In the genomic region with DNA sequence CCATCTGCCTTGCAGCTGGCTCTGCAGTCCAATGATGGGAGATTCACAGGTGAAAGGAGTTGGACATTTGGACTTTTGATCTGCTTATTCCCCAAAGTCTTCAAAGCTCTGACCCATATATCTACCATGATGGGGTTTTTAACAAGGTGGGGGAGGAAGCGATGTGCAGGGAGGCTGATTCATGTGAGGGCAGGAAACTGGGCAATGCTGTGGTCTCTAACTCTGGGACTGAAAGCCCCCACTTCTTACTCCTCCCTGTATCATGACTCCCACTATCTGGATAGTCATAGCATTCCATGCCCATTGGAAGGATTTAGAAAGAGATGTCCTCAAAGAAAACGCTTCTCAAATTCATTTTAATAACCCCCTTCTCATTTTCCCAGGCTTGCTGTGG, we compare ENCODE assay signal across 19 cellular contexts. TPM values are rescaled to one million over a fixed set of nuclear protein-coding genes. Genes with fewer than 3 reads are reported as not detected.
A peak's percentile ranks its signal among the peaks of the same experiment; 100 is the strongest.
DNase-seq lines count a peak whose midpoint lies in the region; FAIRE-seq and TF ChIP-seq lines count a peak whose summit lies in the region.
"Had no signal": no experiment of that assay in that cellular context is flagged by ENCODE, and none has a peak within 500 bp of the region (broad histone marks: within the 10 kb centered on the region; RNA-seq: fewer than 3 reads in every experiment).

No MANE protein-coding gene starts in this region.

- H2BK20ac ChIP-seq in H1 (ENCODE audit: low read length): no peak overlapping the region

- no peak overlapping the region for H2BK15ac ChIP-seq in H1 (ENCODE audit: low read length)

- H3K4ac ChIP-seq in H1 (replicated peaks; ENCODE audit: insufficient read length, low read depth, low read length): no peak overlapping the region

- TF ChIP-seq EP300 in H1 (IDR thresholded peaks at IDR 0.05; ENCODE audit: borderline replicate concordance in 1 of 2, low read depth in 2 of 2, low read length in 2 of 2): no peak

- H2AK5ac ChIP-seq in H1 (ENCODE audit: low read depth, low read length): no peak overlapping the region

- H3K79me1 ChIP-seq in H1 (ENCODE audit: low read depth, low read length): no peaks in the 10 kb centered on the region

- no peaks in the 10 kb centered on the region; the same call in 1 of the 2 replicates for H3K23me2 ChIP-seq in H1 (ENCODE audit: low read depth, low read length)

- TF ChIP-seq CTCF in cardiac muscle cell (IDR thresholded peaks at IDR 0.05; ENCODE audit: low read depth, low read length) (no peak), right atrium auricular region (IDR thresholded peaks at IDR 0.05) (no peak), MM.1S (IDR thresholded peaks at IDR 0.05; ENCODE audit: low read length) (no peak), H1 (IDR thresholded peaks at IDR 0.05; ENCODE audit: control extremely low read depth in 1 of 3, insufficient read depth in 1 of 3, low read depth in 1 of 3, low read length in 3 of 3) (no peak), prostate gland (IDR thresholded peaks at IDR 0.05) (no peak)

- no peak overlapping the region for H3K9ac ChIP-seq in MM.1S (ENCODE audit: low read length)
- H3K9ac ChIP-seq in H1 (replicated peaks in 1 of 4; ENCODE audit: extremely low read depth in 1 of 4, low read depth in 3 of 4, low read length in 3 of 4): no peak overlapping the region
- H3K9ac ChIP-seq: GM23248 had no signal

- TF ChIP-seq RAD21 in H1 (IDR thresholded peaks at IDR 0.05 in 1 of 2, conservative IDR thresholded peaks at IDR 0.05 in 1 of 2; ENCODE audit: low read depth in 2 of 2, low read length in 2 of 2): no peak

- CTCF ChIA-PET in H1 (lab: Charles Lee; ENCODE audit: partially characterized antibody): interaction anchor here (1.0 to 2.2 kb wide), 6 partner anchors 8 to 179 kb away, joined by 3 to 8 read pairs (median 5); no protein-coding TSS in a partner anchor

- H3K9me3 ChIP-seq in cardiac muscle cell (ENCODE audit: low read depth) (no peaks in the 10 kb centered on the region), right atrium auricular region (no peaks in the 10 kb centered on the region), MM.1S (replicated peaks; ENCODE audit: insufficient read depth, low read length) (no peaks in the 10 kb centered on the region), H1 (ENCODE audit: insufficient read depth in 2 of 2, low read depth in 1 of 2, low read length in 1 of 2) (no peaks in the 10 kb centered on the region), HAP-1 (no peaks in the 10 kb centered on the region), prostate gland (no peaks in the 10 kb centered on the region)
- no peaks in the 10 kb centered on the region for H3K9me3 ChIP-seq in effector memory CD4-positive, alpha-beta T cell (ENCODE audit: control insufficient read depth, low read length)
- H3K9me3 ChIP-seq: A549, SJSA1 had no signal

- no peaks in the 10 kb centered on the region for H4K20me1 ChIP-seq in MM.1S (ENCODE audit: insufficient read depth, low read length)
- no peaks in the 10 kb centered on the region for H4K20me1 ChIP-seq in H1 (replicated peaks in 1 of 2; ENCODE audit: control insufficient read depth in 1 of 2, insufficient read depth in 2 of 2, low read length in 2 of 2)

- peak overlapping the region; percentile 11; the same call in 1 of the 2 replicates for H2BK12ac ChIP-seq in H1 (ENCODE audit: low read depth, low read length)

- H2BK120ac ChIP-seq in H1 (replicated peaks; ENCODE audit: low read depth, low read length): no peak overlapping the region

- H3K4me3 ChIP-seq in cardiac muscle cell (no peak overlapping the region), right atrium auricular region (no peak overlapping the region), MM.1S (ENCODE audit: low read length) (no peak overlapping the region), H1 (ENCODE audit: extremely low read depth in 1 of 4, insufficient read depth in 2 of 4, low read depth in 3 of 4, low read length in 4 of 4) (no peak overlapping the region), HAP-1 (no peak overlapping the region), prostate gland (no peak overlapping the region)
- no peak overlapping the region for H3K4me3 ChIP-seq in effector memory CD4-positive, alpha-beta T cell (ENCODE audit: insufficient read depth, low read depth, low read length, poor library complexity, severe bottlenecking)
- H3K4me3 ChIP-seq: A549, GM23248, SJSA1 had no signal

- H3K79me2 ChIP-seq in MM.1S (ENCODE audit: low read length): no peaks in the 10 kb centered on the region
- H3K79me2 ChIP-seq in H1 (ENCODE audit: control insufficient read depth in 1 of 2, insufficient read depth in 2 of 2, low read length in 2 of 2): no peaks in the 10 kb centered on the region

- no peak overlapping the region for H4K8ac ChIP-seq in H1 (ENCODE audit: extremely low read depth, insufficient read depth, low read length)

- in situ Hi-C loops in HAP-1 (cut with MboI; ENCODE audit: low sequenced_read_pairs): no loop called here

- peak overlapping the region; percentile 90 for H3K27ac ChIP-seq in cardiac muscle cell
- no peak overlapping the region for H3K27ac ChIP-seq in right atrium auricular region
- H3K27ac ChIP-seq in MM.1S (ENCODE audit: low read length): no peak overlapping the region
- H3K27ac ChIP-seq in H1 (ENCODE audit: low read depth, low read length): no peak overlapping the region
- no peak overlapping the region for H3K27ac ChIP-seq in effector memory CD4-positive, alpha-beta T cell (ENCODE audit: insufficient read depth, low read length, poor library complexity, severe bottlenecking)
- no peak overlapping the region for H3K27ac ChIP-seq in prostate gland
- H3K27ac ChIP-seq: A549, GM23248, SJSA1 had no signal

- H3K23ac ChIP-seq in H1 (ENCODE audit: insufficient read length): no peak overlapping the region

- POLR2A ChIA-PET in H1 (lab: Charles Lee; ENCODE audit: partially characterized antibody): no interaction called here

- TF ChIP-seq POLR2A in H1 (IDR thresholded peaks at IDR 0.05; ENCODE audit: control extremely low read depth in 1 of 2, low read depth in 2 of 2, low read length in 2 of 2): no peak
- TF ChIP-seq POLR2A in prostate gland (IDR thresholded peaks at IDR 0.05): no peak

- FAIRE-seq in H1 (lab: Jason Lieb, UNC): no peak
- FAIRE-seq: A549 had no signal

- no peaks in the 10 kb centered on the region for H3K36me3 ChIP-seq in cardiac muscle cell
- no peaks in the 10 kb centered on the region for H3K36me3 ChIP-seq in right atrium auricular region
- no peaks in the 10 kb centered on the region for H3K36me3 ChIP-seq in MM.1S (replicated peaks; ENCODE audit: insufficient read depth, low read length)
- H3K36me3 ChIP-seq in H1 (ENCODE audit: control insufficient read depth in 2 of 4, insufficient read depth in 4 of 4, low read length in 3 of 4): no peaks in the 10 kb centered on the region
- H3K36me3 ChIP-seq in effector memory CD4-positive, alpha-beta T cell (ENCODE audit: control insufficient read depth, insufficient read depth, low read length): no peaks in the 10 kb centered on the region
- H3K36me3 ChIP-seq in HAP-1 (replicated peaks): no peaks in the 10 kb centered on the region
- no peaks in the 10 kb centered on the region for H3K36me3 ChIP-seq in prostate gland
- H3K36me3 ChIP-seq: SJSA1 had no signal

- no peak overlapping the region for H4K91ac ChIP-seq in H1 (replicated peaks; ENCODE audit: insufficient read length, low read length)

- H3K27me3 ChIP-seq in cardiac muscle cell: no peaks in the 10 kb centered on the region
- no peaks in the 10 kb centered on the region for H3K27me3 ChIP-seq in right atrium auricular region
- no peaks in the 10 kb centered on the region for H3K27me3 ChIP-seq in MM.1S (replicated peaks; ENCODE audit: insufficient read depth, low read length)
- peaks cover 0 to 15% (median 10%) of the 10 kb centered on the region in 4 experiments; a peak in 6 of 7 replicates for H3K27me3 ChIP-seq in H1 (replicated peaks in 1 of 4; ENCODE audit: control insufficient read depth in 3 of 4, extremely low read depth in 1 of 4, insufficient read depth in 3 of 4, low read length in 3 of 4)
- no peaks in the 10 kb centered on the region for H3K27me3 ChIP-seq in effector memory CD4-positive, alpha-beta T cell (replicated peaks; ENCODE audit: control insufficient read depth, insufficient read depth, low read length, poor library complexity, severe bottlenecking)
- peaks cover 25% of the 10 kb centered on the region for H3K27me3 ChIP-seq in HAP-1 (ENCODE audit: low read depth)
- no peaks in the 10 kb centered on the region for H3K27me3 ChIP-seq in prostate gland (replicated peaks; ENCODE audit: insufficient read depth)

- DNase-seq in cardiac muscle cell (ENCODE audit: low read depth in 1 of 2, low spot score in 1 of 2) (no peak), right atrium auricular region (ENCODE audit: low spot score) (no peak), MM.1S (no peak), H1 (ENCODE audit: low read depth in 1 of 2, low spot score in 2 of 2) (no peak), HAP-1 (ENCODE audit: low spot score in 2 of 2) (no peak), prostate gland (ENCODE audit: low spot score) (no peak)
- no peak for DNase-seq in effector memory CD4-positive, alpha-beta T cell
- DNase-seq: Caco-2; CD4-positive, alpha-beta T cell; DMS153; GF-D8; GM23248; NCI-H1417; NCI-H187; NCI-H2107; NCI-H524 had no signal

- H3K56ac ChIP-seq in H1 (replicated peaks; ENCODE audit: insufficient read length, low read depth, low read length): no peak overlapping the region

- no peak overlapping the region for H4K5ac ChIP-seq in H1 (ENCODE audit: insufficient read length, low read depth, low read length)

- H3K4me2 ChIP-seq in MM.1S (ENCODE audit: low read depth, low read length): no peak overlapping the region
- no peak overlapping the region for H3K4me2 ChIP-seq in H1 (ENCODE audit: insufficient read depth in 1 of 2, low read depth in 2 of 2, low read length in 2 of 2)
- H3K4me2 ChIP-seq: A549 had no signal

- H3K4me1 ChIP-seq in cardiac muscle cell (ENCODE audit: low read depth) (peaks cover 21% of the 10 kb centered on the region), right atrium auricular region (no peaks in the 10 kb centered on the region), MM.1S (ENCODE audit: low read length) (peaks cover 47% of the 10 kb centered on the region), H1 (replicated peaks in 1 of 4; ENCODE audit: control insufficient read depth in 3 of 4, insufficient read depth in 4 of 4, low read length in 3 of 4) (peaks cover 0 to 3% (median 1%) of the 10 kb centered on the region in 4 experiments; a peak in 5 of 7 replicates), HAP-1 (peaks cover 14% of the 10 kb centered on the region), prostate gland (replicated peaks) (no peaks in the 10 kb centered on the region)
- no peaks in the 10 kb centered on the region for H3K4me1 ChIP-seq in effector memory CD4-positive, alpha-beta T cell (ENCODE audit: control insufficient read depth, insufficient read depth, low read length, poor library complexity, severe bottlenecking)
- H3K4me1 ChIP-seq: SJSA1 had no signal

- intact Hi-C loops in prostate gland (cut with DNase I): no loop called here

- WGBS in H1 (ENCODE audit: extremely low coverage in 1 of 2, insufficient coverage in 1 of 2, insufficient read length in 1 of 2, insufficient replicate concordance in 2 of 2, low coverage in 1 of 2, low lambda C conversion rate in 2 of 2, missing lambda C conversion rate in 1 of 2), 2 experiments: 94% methylated on average over 2 of the region's 2 CpGs; no CpG with 5 or more reads in 1 of the 2 experiments
- 86% methylated on average over 2 of the region's 2 CpGs for WGBS in prostate gland

- H2BK5ac ChIP-seq in H1 (ENCODE audit: low read depth, low read length): no peak overlapping the region

- H2AFZ ChIP-seq in MM.1S (ENCODE audit: low read length): 0 out of 2 replicates have a peak overlapping the region, but pooled peaks have one; percentile 4
- no peak overlapping the region for H2AFZ ChIP-seq in H1 (ENCODE audit: low read length)
- H2AFZ ChIP-seq: GM23248 had no signal

- H3K18ac ChIP-seq in H1 (ENCODE audit: extremely low read depth, low read length): no peak overlapping the region

- H3K9me2 ChIP-seq in MM.1S (replicated peaks; ENCODE audit: insufficient read depth, low read length): no peaks in the 10 kb centered on the region

- no peak overlapping the region for H3K14ac ChIP-seq in H1 (ENCODE audit: insufficient read length)

- peaks cover 24% of the 10 kb centered on the region for H3F3A ChIP-seq in MM.1S (ENCODE audit: insufficient read depth, low read length)

RNA-seq across cellular contexts. Expression of a gene that starts 16.3 kb away (rescaled TPM):
- total RNA-seq in cardiac muscle cell (5.9 and 6.6 TPM in 2 replicates), right atrium auricular region (not detected), prostate gland (not detected)
- polyA plus RNA-seq in cardiac muscle cell (9.1 and 12.4 TPM in 2 replicates), H1 (2011; rRNA removed) (not detected in 2 replicates)
- total RNA-seq in H1 (2021; fragmentation: NEBNext Ultra II Directional; extraction: Animal tissue kit (Norgen Biotek cat#: 25700)): not detected in 2 replicates
- not detected for polyA plus RNA-seq in H1 (2011; cell fraction: cytosol; rRNA removed)
- polyA plus RNA-seq in H1 (2011; cell fraction: nucleus; rRNA removed): not detected
- polyA plus RNA-seq in H1 (2012, experiment 1 of 2): 0.10 TPM in 1 of 4 replicates, not detected in the others
- 0.08 TPM for polyA plus RNA-seq in H1 (2012, experiment 2 of 2)
- 0.06 TPM for polyA plus RNA-seq in H1 (2013, experiment 1 of 2)
- 0.09 TPM for polyA plus RNA-seq in H1 (2013, experiment 2 of 2)
- polyA minus RNA-seq in H1 (2011; rRNA and poly(A)+ RNA removed): not detected in 2 replicates
- polyA minus RNA-seq in H1 (2011; cell fraction: cytosol; rRNA and poly(A)+ RNA removed): not detected
- not detected for polyA minus RNA-seq in H1 (2011; cell fraction: nucleus; rRNA and poly(A)+ RNA removed)
- total RNA-seq: Caco-2; CD4-positive, alpha-beta T cell; GM23248; SJSA1 had no signal
- polyA plus RNA-seq: A549, BJ, GM23248 had no signal

RNA-seq across cellular contexts. Expression of a gene that starts 30.4 kb away (rescaled TPM):
- total RNA-seq in cardiac muscle cell (111 and 114 TPM in 2 replicates), right atrium auricular region (1 to 10 TPM; 4.8 to 5.5 TPM), prostate gland (1 to 10 TPM; 4.1 to 9.5 TPM)
- polyA plus RNA-seq in cardiac muscle cell (107 and 116 TPM in 2 replicates), H1 (2011; rRNA removed) (not detected in 2 replicates)
- not detected in 2 replicates for total RNA-seq in H1 (2021; fragmentation: NEBNext Ultra II Directional; extraction: Animal tissue kit (Norgen Biotek cat#: 25700))
- not detected for polyA plus RNA-seq in H1 (2011; cell fraction: cytosol; rRNA removed)
- not detected for polyA plus RNA-seq in H1 (2011; cell fraction: nucleus; rRNA removed)
- polyA plus RNA-seq in H1 (2012, experiment 1 of 2): not detected in 4 replicates
- polyA plus RNA-seq in H1 (2012, experiment 2 of 2): not detected
- not detected for polyA plus RNA-seq in H1 (2013, experiment 1 of 2)
- polyA plus RNA-seq in H1 (2013, experiment 2 of 2): not detected
- not detected in 2 replicates for polyA minus RNA-seq in H1 (2011; rRNA and poly(A)+ RNA removed)
- polyA minus RNA-seq in H1 (2011; cell fraction: cytosol; rRNA and poly(A)+ RNA removed): not detected
- 0.90 TPM for polyA minus RNA-seq in H1 (2011; cell fraction: nucleus; rRNA and poly(A)+ RNA removed)

Comparison
In these comparisons a context has a peak if more than half of its experiments do, and no peak if none do; other contexts are left out.
1. RNA of a gene that starts 30.4 kb away (total RNA-seq): 111 to 114 TPM in cardiac muscle cell; 4.1 to 9.5 TPM in prostate gland, 4.8 to 5.5 TPM in right atrium auricular region and not detected in H1; every median in the first group is over 10 times any median in the second.